Comparison of ENCODE assay signal across 1 cellular context in genomic region chr1:196558424-196558823, GRCh38.
TF ChIP-seq lines count a peak whose summit lies in the region.

No MANE protein-coding gene starts in this region.

TF ChIP-seq in GM23338, 12 proteins besides CTCF, POLR2A, EP300 and RAD21 (continued from another document):
- TF ChIP-seq CREB1 (CRISPR knock-in tag; IDR thresholded peaks at IDR 0.05; ENCODE audit: low read depth) (no peak), EZH2 (IDR thresholded peaks at IDR 0.05; ENCODE audit: low read depth, unreplicated experiment) (no peak), ZNF114 (CRISPR knock-in tag; IDR thresholded peaks at IDR 0.05) (no peak), NANOG (IDR thresholded peaks at IDR 0.05; ENCODE audit: borderline replicate concordance) (no peak), ZNF331 (CRISPR knock-in tag; IDR thresholded peaks at IDR 0.05; ENCODE audit: low read depth) (no peak), STAT1 (IDR thresholded peaks at IDR 0.05; ENCODE audit: unreplicated experiment) (no peak), EZH2phosphoT487 (IDR thresholded peaks at IDR 0.05; ENCODE audit: unreplicated experiment) (no peak), JUNB (IDR thresholded peaks at IDR 0.05; ENCODE audit: unreplicated experiment) (no peak)
- TF ChIP-seq, protein P1, sequence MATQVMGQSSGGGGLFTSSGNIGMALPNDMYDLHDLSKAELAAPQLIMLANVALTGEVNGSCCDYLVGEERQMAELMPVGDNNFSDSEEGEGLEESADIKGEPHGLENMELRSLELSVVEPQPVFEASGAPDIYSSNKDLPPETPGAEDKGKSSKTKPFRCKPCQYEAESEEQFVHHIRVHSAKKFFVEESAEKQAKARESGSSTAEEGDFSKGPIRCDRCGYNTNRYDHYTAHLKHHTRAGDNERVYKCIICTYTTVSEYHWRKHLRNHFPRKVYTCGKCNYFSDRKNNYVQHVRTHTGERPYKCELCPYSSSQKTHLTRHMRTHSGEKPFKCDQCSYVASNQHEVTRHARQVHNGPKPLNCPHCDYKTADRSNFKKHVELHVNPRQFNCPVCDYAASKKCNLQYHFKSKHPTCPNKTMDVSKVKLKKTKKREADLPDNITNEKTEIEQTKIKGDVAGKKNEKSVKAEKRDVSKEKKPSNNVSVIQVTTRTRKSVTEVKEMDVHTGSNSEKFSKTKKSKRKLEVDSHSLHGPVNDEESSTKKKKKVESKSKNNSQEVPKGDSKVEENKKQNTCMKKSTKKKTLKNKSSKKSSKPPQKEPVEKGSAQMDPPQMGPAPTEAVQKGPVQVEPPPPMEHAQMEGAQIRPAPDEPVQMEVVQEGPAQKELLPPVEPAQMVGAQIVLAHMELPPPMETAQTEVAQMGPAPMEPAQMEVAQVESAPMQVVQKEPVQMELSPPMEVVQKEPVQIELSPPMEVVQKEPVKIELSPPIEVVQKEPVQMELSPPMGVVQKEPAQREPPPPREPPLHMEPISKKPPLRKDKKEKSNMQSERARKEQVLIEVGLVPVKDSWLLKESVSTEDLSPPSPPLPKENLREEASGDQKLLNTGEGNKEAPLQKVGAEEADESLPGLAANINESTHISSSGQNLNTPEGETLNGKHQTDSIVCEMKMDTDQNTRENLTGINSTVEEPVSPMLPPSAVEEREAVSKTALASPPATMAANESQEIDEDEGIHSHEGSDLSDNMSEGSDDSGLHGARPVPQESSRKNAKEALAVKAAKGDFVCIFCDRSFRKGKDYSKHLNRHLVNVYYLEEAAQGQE (IDR thresholded peaks at IDR 0.05; ENCODE audit: unreplicated experiment), result no peak
